In the genomic region with DNA sequence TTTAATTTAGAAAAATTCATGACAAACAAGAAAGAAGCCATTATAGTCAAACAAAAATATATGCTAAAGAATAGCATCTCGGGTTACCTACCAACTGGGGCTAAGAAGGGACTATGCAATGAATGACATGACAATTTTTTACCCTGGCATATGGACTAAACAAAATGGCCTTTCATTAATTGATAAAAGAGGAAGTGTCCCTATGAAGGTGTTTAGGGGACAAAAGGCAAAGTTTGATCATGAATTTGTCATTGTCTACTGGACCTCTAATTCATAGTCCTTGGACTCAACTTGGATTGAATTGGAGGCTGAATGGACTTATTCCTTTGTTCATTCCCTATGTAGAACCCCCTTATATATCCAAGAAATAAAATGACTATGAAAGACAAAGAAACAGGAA, we compare ENCODE assay signal across 27 cellular contexts.
"Had no signal": no experiment of that assay in that cellular context is flagged by ENCODE, and none has a peak within 500 bp of the region (broad histone marks: within the 10 kb centered on the region; RNA-seq: fewer than 3 reads in every experiment).

No MANE protein-coding gene starts in this region.

- DNase-seq: activated CD4-positive, alpha-beta memory T cell treated with anti-CD3 and anti-CD28 coated beads for 36 hours; activated CD4-positive, alpha-beta T cell treated with anti-CD3 and anti-CD28 coated beads for 36 hours; activated CD4-positive, alpha-beta T cell treated with anti-CD3 and anti-CD28 coated beads, Interleukin-2, amount 10 ng/mL, durations not matched to agents 24 days and 14 days; activated CD4-positive, CD25-positive, alpha-beta regulatory T cell; activated CD4-positive, CD25-positive, alpha-beta regulatory T cell treated with anti-CD3 and anti-CD28 coated beads, Interleukin-2, amount 50 U/mL, for 72 hours; activated CD8-positive, alpha-beta memory T cell treated with anti-CD3 and anti-CD28 coated beads, Interleukin-2, amount 10 ng/mL, durations not matched to agents 7 days and 5 days; activated CD8-positive, alpha-beta memory T cell treated with anti-CD3 and anti-CD28 coated beads, Interleukin-2, amount 50 U/mL, for 4 hours; activated CD8-positive, alpha-beta T cell treated with anti-CD3 and anti-CD28 coated beads, Interleukin-2, amount 10 ng/mL, durations not matched to agents 7 days and 5 days; activated effector memory CD4-positive, alpha-beta T cell treated with anti-CD3 and anti-CD28 coated beads, Interleukin-2, amount 50 U/mL, for 16 hours; activated naive CD4-positive, alpha-beta T cell treated with anti-CD3 and anti-CD28 coated beads, Interleukin-2, amount 10 ng/mL, durations not matched to agents 7 days and 5 days; activated T-cell treated with anti-CD3 and anti-CD28 coated beads, Interleukin-2, amount 50 U/mL, for 1 hour; activated T-cell treated with anti-CD3 and anti-CD28 coated beads, Interleukin-2, amount 50 U/mL, for 48 hours; amniotic stem cell; anterior cingulate cortex; brain microvascular endothelial cell; dorsolateral prefrontal cortex; effector memory CD4-positive, alpha-beta T cell; endodermal cell; foreskin fibroblast; head of caudate nucleus; T-helper 2 cell had no signal

- H3K9me3 Mint-ChIP-seq: activated CD4-positive, alpha-beta memory T cell treated with anti-CD3 and anti-CD28 coated beads for 36 hours; activated CD4-positive, alpha-beta T cell treated with anti-CD3 and anti-CD28 coated beads, Interleukin-2, amount 10 ng/mL, durations not matched to agents 24 days and 14 days; activated naive CD4-positive, alpha-beta T cell treated with anti-CD3 and anti-CD28 coated beads, Interleukin-2, amount 10 ng/mL, durations not matched to agents 7 days and 5 days; activated T-helper 1 cell treated with anti-CD3 and anti-CD28 coated beads, Interleukin-12 subunit alpha, Interleukin-12 subunit beta, Interleukin-2, Interleukin-4 antibody, amounts not matched to agents 30 ng/mL and 10 ng/mL and 1 ng/mL, durations not matched to agents 14 hours and 24 hours and 36 hours; activated T-helper 2 cell treated with anti-CD3 and anti-CD28 coated beads, Interferon-gamma antibody, Interleukin-2, Interleukin-4, amounts not matched to agents 10 μg/mL and 5 μg/mL and 100 μg/mL, durations not matched to agents 14 hours and 24 hours and 36 hours; central memory CD8-positive, alpha-beta T cell; dendritic cell treated with granulocyte-macrophage colony-stimulating factor and Interleukin-4, amounts not matched to agents 40 ng/mL and 50 ng/mL, for 4 days; endodermal cell had no signal

- H3K4me3 Mint-ChIP-seq: activated CD4-positive, alpha-beta memory T cell treated with anti-CD3 and anti-CD28 coated beads for 36 hours; activated CD4-positive, alpha-beta T cell treated with anti-CD3 and anti-CD28 coated beads for 36 hours; activated CD4-positive, alpha-beta T cell treated with anti-CD3 and anti-CD28 coated beads, Interleukin-2, amount 10 ng/mL, durations not matched to agents 24 days and 14 days; activated CD8-positive, alpha-beta memory T cell treated with anti-CD3 and anti-CD28 coated beads, Interleukin-2, amount 10 ng/mL, durations not matched to agents 7 days and 5 days; activated CD8-positive, alpha-beta T cell treated with anti-CD3 and anti-CD28 coated beads, Interleukin-2, amount 10 ng/mL, durations not matched to agents 7 days and 5 days; activated naive CD4-positive, alpha-beta T cell treated with anti-CD3 and anti-CD28 coated beads, Interleukin-2, amount 10 ng/mL, durations not matched to agents 7 days and 5 days; activated naive CD8-positive, alpha-beta T cell; activated T-helper 1 cell treated with anti-CD3 and anti-CD28 coated beads, Interleukin-12 subunit alpha, Interleukin-12 subunit beta, Interleukin-2, Interleukin-4 antibody, amounts not matched to agents 30 ng/mL and 10 ng/mL and 1 ng/mL, durations not matched to agents 14 hours and 24 hours and 36 hours; central memory CD8-positive, alpha-beta T cell; dendritic cell treated with granulocyte-macrophage colony-stimulating factor and Interleukin-4, amounts not matched to agents 40 ng/mL and 50 ng/mL, for 4 days; endodermal cell had no signal

- H3K4me1 Mint-ChIP-seq: activated CD4-positive, alpha-beta T cell treated with anti-CD3 and anti-CD28 coated beads for 36 hours; activated CD4-positive, alpha-beta T cell treated with anti-CD3 and anti-CD28 coated beads, Interleukin-2, amount 10 ng/mL, durations not matched to agents 24 days and 14 days; activated CD8-positive, alpha-beta memory T cell treated with anti-CD3 and anti-CD28 coated beads, Interleukin-2, amount 10 ng/mL, durations not matched to agents 7 days and 5 days; activated naive CD4-positive, alpha-beta T cell treated with anti-CD3 and anti-CD28 coated beads, Interleukin-2, amount 10 ng/mL, durations not matched to agents 7 days and 5 days; central memory CD8-positive, alpha-beta T cell; endodermal cell had no signal

- ATAC-seq: activated CD4-positive, alpha-beta T cell treated with anti-CD3 and anti-CD28 coated beads for 36 hours; activated CD8-positive, alpha-beta memory T cell treated with anti-CD3 and anti-CD28 coated beads, Interleukin-2, amount 10 ng/mL, durations not matched to agents 7 days and 5 days; activated CD8-positive, alpha-beta T cell treated with anti-CD3 and anti-CD28 coated beads, Interleukin-2, amount 10 ng/mL, durations not matched to agents 7 days and 5 days; esophagus mucosa had no signal

- H3K27ac Mint-ChIP-seq: activated CD4-positive, alpha-beta memory T cell treated with anti-CD3 and anti-CD28 coated beads for 36 hours; activated CD4-positive, alpha-beta T cell treated with anti-CD3 and anti-CD28 coated beads for 36 hours; activated CD4-positive, alpha-beta T cell treated with anti-CD3 and anti-CD28 coated beads, Interleukin-2, amount 10 ng/mL, durations not matched to agents 24 days and 14 days; activated CD8-positive, alpha-beta memory T cell treated with anti-CD3 and anti-CD28 coated beads, Interleukin-2, amount 10 ng/mL, durations not matched to agents 7 days and 5 days; activated CD8-positive, alpha-beta T cell treated with anti-CD3 and anti-CD28 coated beads, Interleukin-2, amount 10 ng/mL, durations not matched to agents 7 days and 5 days; activated naive CD4-positive, alpha-beta T cell treated with anti-CD3 and anti-CD28 coated beads, Interleukin-2, amount 10 ng/mL, durations not matched to agents 7 days and 5 days; activated naive CD8-positive, alpha-beta T cell; activated T-helper 1 cell treated with anti-CD3 and anti-CD28 coated beads, Interleukin-12 subunit alpha, Interleukin-12 subunit beta, Interleukin-2, Interleukin-4 antibody, amounts not matched to agents 30 ng/mL and 10 ng/mL and 1 ng/mL, durations not matched to agents 14 hours and 24 hours and 36 hours; activated T-helper 2 cell treated with anti-CD3 and anti-CD28 coated beads, Interferon-gamma antibody, Interleukin-2, Interleukin-4, amounts not matched to agents 10 μg/mL and 5 μg/mL and 100 μg/mL, durations not matched to agents 14 hours and 24 hours and 36 hours; dendritic cell treated with granulocyte-macrophage colony-stimulating factor and Interleukin-4, amounts not matched to agents 40 ng/mL and 50 ng/mL, for 4 days; endodermal cell had no signal

- H3K27me3 Mint-ChIP-seq: activated CD4-positive, alpha-beta memory T cell treated with anti-CD3 and anti-CD28 coated beads for 36 hours; activated CD4-positive, alpha-beta T cell treated with anti-CD3 and anti-CD28 coated beads for 36 hours; activated CD4-positive, alpha-beta T cell treated with anti-CD3 and anti-CD28 coated beads, Interleukin-2, amount 10 ng/mL, durations not matched to agents 24 days and 14 days; activated CD8-positive, alpha-beta memory T cell treated with anti-CD3 and anti-CD28 coated beads, Interleukin-2, amount 10 ng/mL, durations not matched to agents 7 days and 5 days; activated naive CD4-positive, alpha-beta T cell treated with anti-CD3 and anti-CD28 coated beads, Interleukin-2, amount 10 ng/mL, durations not matched to agents 7 days and 5 days; activated naive CD8-positive, alpha-beta T cell; central memory CD8-positive, alpha-beta T cell; dendritic cell treated with granulocyte-macrophage colony-stimulating factor and Interleukin-4, amounts not matched to agents 40 ng/mL and 50 ng/mL, for 4 days had no signal
